In the genomic region with DNA sequence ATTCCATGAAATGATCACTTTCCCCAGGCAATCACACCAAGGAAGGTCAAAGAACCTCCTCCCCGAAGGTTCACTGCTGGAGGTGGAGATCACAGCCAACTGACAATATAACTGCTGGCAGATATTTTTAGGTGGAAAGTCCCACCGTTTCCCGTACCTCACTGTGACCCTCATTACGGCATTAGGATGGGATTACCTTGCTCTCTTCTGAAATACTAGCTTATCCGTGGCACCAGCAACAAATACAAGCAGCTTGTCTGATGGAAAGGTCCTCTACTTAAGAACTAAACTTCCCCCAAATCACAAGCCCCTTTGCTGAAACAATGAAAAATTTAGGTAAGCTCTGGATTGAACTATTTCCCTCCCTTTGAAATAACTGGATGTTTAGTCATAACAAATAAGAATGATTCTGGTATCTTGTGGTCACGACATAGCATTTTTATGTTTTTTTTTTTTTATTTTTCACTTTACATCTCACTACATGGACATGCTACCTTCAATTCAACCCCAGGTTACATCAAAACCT, we compare ENCODE assay signal across 19 cellular contexts.
DNase-seq lines count a peak whose midpoint lies in the region; TF ChIP-seq lines count a peak whose summit lies in the region.
"Had no signal": no experiment of that assay in that cellular context is flagged by ENCODE, and none has a peak within 500 bp of the region (broad histone marks: within the 10 kb centered on the region; RNA-seq: fewer than 3 reads in every experiment).

No MANE protein-coding gene starts in this region.

- peak overlapping the region; percentile 55 for H2AFZ ChIP-seq in ACC112 (ENCODE audit: low read length, unreplicated experiment)

- H3K4me3 ChIP-seq in ACC112 (ENCODE audit: low read depth, low read length) (no peak overlapping the region), GM12875 (ENCODE audit: low read depth, low read length) (peak overlapping the region; percentile 16)
- H3K4me3 ChIP-seq: Peyer's patch had no signal

- TF ChIP-seq CTCF in GM12875 (IDR thresholded peaks at IDR 0.05; ENCODE audit: borderline replicate concordance, insufficient read depth, low read depth, low read length) = no peak

- H3K36me3 ChIP-seq in ACC112 (ENCODE audit: insufficient read depth, low read length) = no peaks in the 10 kb centered on the region
- H3K36me3 ChIP-seq: Peyer's patch had no signal

- H3K27ac ChIP-seq in ACC112 (ENCODE audit: low read depth, low read length) = peak overlapping the region; percentile 93
- H3K27ac ChIP-seq: Peyer's patch, testis had no signal

- DNase-seq in amniotic epithelial cell (ENCODE audit: low read depth) = peak; percentile 32
- DNase-seq in kidney tubule cell (ENCODE audit: low spot score) = peak; percentile 55
- no peak for DNase-seq in NCI-H1417 treated with DMSO at 0.1 percent for 48 hours (lab: John Stamatoyannopoulos, UW)
- DNase-seq in medulla oblongata (ENCODE audit: extremely low spot score) = no peak
- DNase-seq in islet precursor cell = no peak
- DNase-seq in activated CD4-positive, alpha-beta T cell treated with anti-CD3 and anti-CD28 coated beads for 48 hours = no peak
- DNase-seq: activated CD4-positive, alpha-beta T cell treated with anti-CD3 and anti-CD28 coated beads for 4 hours; activated naive CD8-positive, alpha-beta T cell treated with anti-CD3 and anti-CD28 coated beads, Interleukin-2, amount 50 U/mL, for 24 hours; activated T-cell treated with anti-CD3 and anti-CD28 coated beads, Interleukin-2, amount 50 U/mL, for 4 hours; C1 segment of cervical spinal cord; cortex of kidney; NCI-H1105 treated with DMSO at 0.1 percent for 48 hours; NCI-H446 treated with DMSO at 0.1 percent for 48 hours; occipital lobe; Peyer's patch; stimulated activated CD4-positive, alpha-beta T cell treated with anti-CD3 and anti-CD28 coated beads, Interleukin-12 subunit alpha, Interleukin-12 subunit beta, amount 100 ng/mL, for 4 hours; testis had no signal

- no peaks in the 10 kb centered on the region for H3K27me3 ChIP-seq in ACC112 (ENCODE audit: insufficient read depth, low read length)
- H3K27me3 ChIP-seq: Peyer's patch, testis had no signal

- H3K79me2 ChIP-seq in ACC112 (ENCODE audit: control insufficient read depth, insufficient read depth, low read length, unreplicated experiment) = no peaks in the 10 kb centered on the region

- H3K4me1 ChIP-seq in ACC112 (ENCODE audit: control insufficient read depth, insufficient read depth, low read length, unreplicated experiment) = peaks cover 42% of the 10 kb centered on the region

Comparison
In these comparisons a context has a peak if more than half of its experiments do, and no peak if none do; other contexts are left out.
1. DNase-seq: peak in amniotic epithelial cell (single experiment) and kidney tubule cell (single experiment); none in NCI-H1417 treated with DMSO at 0.1 percent for 48 hours (single experiment), medulla oblongata (single experiment), islet precursor cell (single experiment) and activated CD4-positive, alpha-beta T cell treated with anti-CD3 and anti-CD28 coated beads for 48 hours (single experiment).